15 cellular contexts compared by ENCODE assay signal in the genomic region with DNA sequence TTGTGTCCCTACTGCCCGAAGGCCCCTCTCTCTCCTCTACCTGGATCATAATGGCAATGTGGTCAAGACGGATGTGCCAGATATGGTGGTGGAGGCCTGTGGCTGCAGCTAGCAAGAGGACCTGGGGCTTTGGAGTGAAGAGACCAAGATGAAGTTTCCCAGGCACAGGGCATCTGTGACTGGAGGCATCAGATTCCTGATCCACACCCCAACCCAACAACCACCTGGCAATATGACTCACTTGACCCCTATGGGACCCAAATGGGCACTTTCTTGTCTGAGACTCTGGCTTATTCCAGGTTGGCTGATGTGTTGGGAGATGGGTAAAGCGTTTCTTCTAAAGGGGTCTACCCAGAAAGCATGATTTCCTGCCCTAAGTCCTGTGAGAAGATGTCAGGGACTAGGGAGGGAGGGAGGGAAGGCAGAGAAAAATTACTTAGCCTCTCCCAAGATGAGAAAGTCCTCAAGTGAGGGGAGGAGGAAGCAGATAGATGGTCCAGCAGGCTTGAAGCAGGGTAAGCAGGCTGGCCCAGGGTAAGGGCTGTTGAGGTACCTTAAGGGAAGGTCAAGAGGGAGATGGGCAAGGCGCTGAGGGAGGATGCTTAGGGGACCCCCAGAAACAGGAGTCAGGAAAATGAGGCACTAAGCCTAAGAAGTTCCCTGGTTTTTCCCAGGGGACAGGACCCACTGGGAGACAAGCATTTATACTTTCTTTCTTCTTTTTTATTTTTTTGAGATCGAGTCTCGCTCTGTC. TPM values are rescaled to one million over a fixed set of nuclear protein-coding genes. Genes with fewer than 3 reads are reported as not detected.
DNase-seq lines count a peak whose midpoint lies in the region; ATAC-seq and TF ChIP-seq lines count a peak whose summit lies in the region.
"Had no signal": no experiment of that assay in that cellular context is flagged by ENCODE, and none has a peak within 500 bp of the region (broad histone marks: within the 10 kb centered on the region; RNA-seq: fewer than 3 reads in every experiment).

No MANE protein-coding gene starts in this region.

- no TSS peak for BruUV-seq in PC-9 (replicated peaks; lab: Mats Ljungman, UMichigan)

- H3K9me3 ChIP-seq in PC-9 (ENCODE audit: insufficient read depth, low read depth) (no peaks in the 10 kb centered on the region), hepatocyte (ENCODE audit: low read depth) (no peaks in the 10 kb centered on the region), spleen (no peaks in the 10 kb centered on the region)
- H3K9me3 ChIP-seq: ascending aorta, gastroesophageal sphincter, transverse colon had no signal

- intact Hi-C loops in activated naive CD4-positive, alpha-beta T cell treated with anti-CD3 and anti-CD28 coated beads for 36 hours (cut with micrococcal nuclease): loop anchor here (5.0 kb wide), 1 partner anchor 440 kb away; no protein-coding TSS in a partner anchor
- intact Hi-C loops in PC-9 (cut with micrococcal nuclease; ENCODE audit: unreplicated experiment) (loop anchor here (10.0 kb wide), 1 partner anchor 448 kb away; no protein-coding TSS in a partner anchor), spleen (cut with DNase I; ENCODE audit: low total_unique reads) (no loop called here)

- POLR2A ChIA-PET in PC-9 (lab: Charles Lee; ENCODE audit: unreplicated experiment): no interaction called here

- CTCF ChIA-PET in activated naive CD4-positive, alpha-beta T cell treated with anti-CD3 and anti-CD28 coated beads for 36 hours (lab: Charles Lee): interaction anchor here (0.9 to 11.0 kb wide), 15 partner anchors 12 to 214 kb away, joined by 3 to 207 read pairs (median 6); a partner anchor contains a TSS
- CTCF ChIA-PET in PC-9 (lab: Charles Lee): interaction anchor here (0.7 kb wide), 1 partner anchor 194 kb away, joined by 4 read pairs; no protein-coding TSS in a partner anchor

- no peak overlapping the region for H3K4me3 ChIP-seq in PC-9
- no peak overlapping the region for H3K4me3 ChIP-seq in hepatocyte
- no peak overlapping the region for H3K4me3 ChIP-seq in spleen
- H3K4me3 ChIP-seq: ascending aorta, gastroesophageal sphincter, skin epidermis, transverse colon had no signal

- H3K4me1 Mint-ChIP-seq in activated naive CD4-positive, alpha-beta T cell treated with anti-CD3 and anti-CD28 coated beads for 36 hours (ENCODE audit: low read depth): peaks cover 37% of the 10 kb centered on the region

- H4K20me1 ChIP-seq in PC-9 (ENCODE audit: insufficient read depth) (no peaks in the 10 kb centered on the region), hepatocyte (ENCODE audit: insufficient read depth, poor library complexity, severe bottlenecking) (no peaks in the 10 kb centered on the region)

- no peak for TF ChIP-seq POLR2A in spleen (IDR thresholded peaks at IDR 0.05)

- no peaks in the 10 kb centered on the region for H3K9me3 Mint-ChIP-seq in activated naive CD4-positive, alpha-beta T cell treated with anti-CD3 and anti-CD28 coated beads for 36 hours
- H3K9me3 Mint-ChIP-seq in activated naive CD4-positive, alpha-beta T cell treated with anti-CD3 and anti-CD28 coated beads, Interleukin-2, amount 50 U/mL, for 72 hours: no peaks in the 10 kb centered on the region

- TF ChIP-seq CTCF in PC-9 (conservative IDR thresholded peaks at IDR 0.05) (no peak), hepatocyte (IDR thresholded peaks at IDR 0.05; ENCODE audit: poor library complexity) (no peak), spleen (IDR thresholded peaks at IDR 0.05 in 8 of 11, conservative IDR thresholded peaks at IDR 0.05 in 3 of 11) (no peak)

- no peak overlapping the region for H2AFZ ChIP-seq in PC-9
- H2AFZ ChIP-seq in hepatocyte: no peak overlapping the region

- H3K27me3 Mint-ChIP-seq in activated naive CD4-positive, alpha-beta T cell treated with anti-CD3 and anti-CD28 coated beads for 36 hours (ENCODE audit: low read depth): peaks cover 9% of the 10 kb centered on the region

- H3K4me2 ChIP-seq in PC-9: peak overlapping the region; percentile 63; the same call in 1 of the 2 replicates
- no peak overlapping the region for H3K4me2 ChIP-seq in hepatocyte

- H3K9me2 ChIP-seq in PC-9 (ENCODE audit: insufficient read depth) (no peaks in the 10 kb centered on the region), hepatocyte (replicated peaks; ENCODE audit: insufficient read depth) (no peaks in the 10 kb centered on the region)

- H3K4me1 ChIP-seq in PC-9 (replicated peaks; ENCODE audit: insufficient read depth): peaks cover 51% of the 10 kb centered on the region
- H3K4me1 ChIP-seq in hepatocyte (ENCODE audit: insufficient read depth): peaks cover 36% of the 10 kb centered on the region
- H3K4me1 ChIP-seq in spleen: peaks cover 26 to 59% (median 34%) of the 10 kb centered on the region in 6 donors

- no peak for ATAC-seq in activated naive CD4-positive, alpha-beta T cell treated with anti-CD3 and anti-CD28 coated beads, Interleukin-2, amount 50 U/mL, for 72 hours
- no peak for ATAC-seq in GM18861 (IDR thresholded peaks at IDR 0.05; ENCODE audit: unreplicated experiment)
- ATAC-seq: gastroesophageal sphincter had no signal

- H3F3A ChIP-seq in PC-9 (ENCODE audit: insufficient read depth, low read depth): no peaks in the 10 kb centered on the region

- H3K36me3 Mint-ChIP-seq in activated naive CD4-positive, alpha-beta T cell treated with anti-CD3 and anti-CD28 coated beads for 36 hours (ENCODE audit: low read depth): no peaks in the 10 kb centered on the region
- no peaks in the 10 kb centered on the region for H3K36me3 Mint-ChIP-seq in activated naive CD4-positive, alpha-beta T cell treated with anti-CD3 and anti-CD28 coated beads, Interleukin-2, amount 50 U/mL, for 72 hours

- WGBS in hepatocyte (ENCODE audit: low lambda C conversion rate, missing lambda C conversion rate): 93% methylated on average over 6 of the region's 6 CpGs
- 89 to 97% (median 90%) methylated on average over 6 of the region's 6 CpGs for WGBS in spleen, 5 donors

- H3K36me3 ChIP-seq in PC-9 (ENCODE audit: low read depth): no peaks in the 10 kb centered on the region
- H3K36me3 ChIP-seq in hepatocyte (replicated peaks; ENCODE audit: insufficient read depth, low read depth): no peaks in the 10 kb centered on the region
- H3K36me3 ChIP-seq in spleen: no peaks in the 10 kb centered on the region
- H3K36me3 ChIP-seq: ascending aorta, gastroesophageal sphincter, transverse colon had no signal

- H3K27ac ChIP-seq in PC-9 (0 out of 2 replicates have a peak overlapping the region, but pooled peaks have one; percentile 70), hepatocyte (peak overlapping the region; percentile 80), spleen (no peak overlapping the region)
- H3K27ac ChIP-seq: ascending aorta, gastroesophageal sphincter, transverse colon had no signal

- H3K27ac Mint-ChIP-seq in activated naive CD4-positive, alpha-beta T cell treated with anti-CD3 and anti-CD28 coated beads for 36 hours: peak overlapping the region; percentile 13
- no peak overlapping the region for H3K27ac Mint-ChIP-seq in activated naive CD4-positive, alpha-beta T cell treated with anti-CD3 and anti-CD28 coated beads, Interleukin-2, amount 50 U/mL, for 72 hours

- no peak overlapping the region for H3K4me3 Mint-ChIP-seq in activated naive CD4-positive, alpha-beta T cell treated with anti-CD3 and anti-CD28 coated beads for 36 hours

- peaks cover 15% of the 10 kb centered on the region; the same call in 1 of the 2 replicates for H3K27me3 ChIP-seq in PC-9 (ENCODE audit: insufficient read depth, low read depth)
- no peaks in the 10 kb centered on the region for H3K27me3 ChIP-seq in hepatocyte
- peaks cover 0 to 30% (median 13%) of the 10 kb centered on the region in 7 donors for H3K27me3 ChIP-seq in spleen (replicated peaks in 1 of 7)
- H3K27me3 ChIP-seq: ascending aorta had no signal

- DNase-seq in activated naive CD4-positive, alpha-beta T cell treated with anti-CD3 and anti-CD28 coated beads for 36 hours: no peak
- DNase-seq in activated naive CD4-positive, alpha-beta T cell treated with anti-CD3 and anti-CD28 coated beads, Interleukin-2, amount 50 U/mL, for 72 hours (ENCODE audit: low spot score in 2 of 2): no peak
- DNase-seq in PC-9 (no peak), hepatocyte (ENCODE audit: low spot score) (no peak), spleen (peak; percentile 53), SHP77 treated with DMSO at 0.1 percent for 48 hours (lab: John Stamatoyannopoulos, UW) (no peak)
- no peak for DNase-seq in activated CD4-positive, alpha-beta T cell treated with anti-CD3 and anti-CD28 coated beads, Interleukin-2, amount 50 U/mL, for 48 hours
- DNase-seq: occipital lobe, transverse colon had no signal

- H3K79me2 ChIP-seq in PC-9 (ENCODE audit: low read depth) (no peaks in the 10 kb centered on the region), hepatocyte (no peaks in the 10 kb centered on the region)

RNA-seq across cellular contexts. Expression of a gene that starts 1.8 kb away (rescaled TPM):
- total RNA-seq in activated naive CD4-positive, alpha-beta T cell treated with anti-CD3 and anti-CD28 coated beads for 36 hours: 1 to 10 TPM in 1 of 2 experiments, under 1 TPM in 1; 0.81 to 1.0 TPM
- under 1 TPM; 0.18 to 0.23 TPM for total RNA-seq in activated naive CD4-positive, alpha-beta T cell treated with anti-CD3 and anti-CD28 coated beads, Interleukin-2, amount 50 U/mL, for 72 hours
- total RNA-seq in PC-9 (2021) (0.73 and 0.90 TPM in 2 replicates), hepatocyte (44.2 and 45.9 TPM in 2 replicates), spleen (not detected)
- polyA plus RNA-seq in hepatocyte (6.1 and 15.1 TPM in 2 replicates), spleen (under 1 TPM in 1 of 3 donors, not detected in 2; 0.02 TPM)
- total RNA-seq: ascending aorta, gastroesophageal sphincter, occipital lobe, transverse colon had no signal

RNA-seq across cellular contexts. Expression of a gene that starts 2.7 kb away (rescaled TPM):
- total RNA-seq in activated naive CD4-positive, alpha-beta T cell treated with anti-CD3 and anti-CD28 coated beads for 36 hours: not detected
- under 1 TPM in 1 of 2 donors, not detected in 1; 0.49 TPM for total RNA-seq in activated naive CD4-positive, alpha-beta T cell treated with anti-CD3 and anti-CD28 coated beads, Interleukin-2, amount 50 U/mL, for 72 hours
- total RNA-seq in PC-9 (2021) (not detected in 2 replicates), hepatocyte (5.9 and 7.6 TPM in 2 replicates), spleen (1 to 10 TPM in 4 of 7 donors, under 1 TPM in 3; 0.46 to 3.6 (median 1.1) TPM)
- polyA plus RNA-seq in hepatocyte (5.1 and 6.0 TPM in 2 replicates), spleen (1 to 10 TPM in 1 of 3 donors, under 1 TPM in 2; 0.63 to 1.2 (median 0.77) TPM)

RNA-seq across cellular contexts. Expression of a gene that starts 22.3 kb away (rescaled TPM):
- not detected for total RNA-seq in activated naive CD4-positive, alpha-beta T cell treated with anti-CD3 and anti-CD28 coated beads for 36 hours
- total RNA-seq in activated naive CD4-positive, alpha-beta T cell treated with anti-CD3 and anti-CD28 coated beads, Interleukin-2, amount 50 U/mL, for 72 hours: not detected
- total RNA-seq in PC-9 (2021) (0.35 TPM in 1 of 2 replicates, not detected in the other), hepatocyte (1.3 and 1.8 TPM in 2 replicates), spleen (under 1 TPM in 1 of 7 donors, not detected in 6; 0.19 TPM)
- polyA plus RNA-seq in hepatocyte (1.5 and 3.4 TPM in 2 replicates), spleen (not detected)
- total RNA-seq: activated CD8-positive, alpha-beta memory T cell treated with anti-CD3 and anti-CD28 coated beads for 36 hours; ascending aorta; gastroesophageal sphincter; occipital lobe; SK-MEL-5; transverse colon had no signal

RNA-seq across cellular contexts. Expression of a gene that starts 22.8 kb away (rescaled TPM):
- 10 to 100 TPM; 95.9 to 97.9 TPM for total RNA-seq in activated naive CD4-positive, alpha-beta T cell treated with anti-CD3 and anti-CD28 coated beads for 36 hours
- 100 to 1,000 TPM; 151 to 195 TPM for total RNA-seq in activated naive CD4-positive, alpha-beta T cell treated with anti-CD3 and anti-CD28 coated beads, Interleukin-2, amount 50 U/mL, for 72 hours
- total RNA-seq in PC-9 (2021) (not detected in 2 replicates), hepatocyte (0.44 and 2.0 TPM in 2 replicates), spleen (100 to 1,000 TPM; 148 to 328 (median 226) TPM)
- polyA plus RNA-seq in hepatocyte (2.2 and 3.6 TPM in 2 replicates), spleen (100 to 1,000 TPM; 190 to 400 (median 251) TPM)
- total RNA-seq: SK-MEL-5 had no signal

RNA-seq across cellular contexts. Expression of a gene that starts 26.1 kb away (rescaled TPM):
- total RNA-seq in activated naive CD4-positive, alpha-beta T cell treated with anti-CD3 and anti-CD28 coated beads for 36 hours: 10 to 100 TPM; 42.2 to 44.8 TPM
- total RNA-seq in activated naive CD4-positive, alpha-beta T cell treated with anti-CD3 and anti-CD28 coated beads, Interleukin-2, amount 50 U/mL, for 72 hours: 10 to 100 TPM; 36.3 to 57.1 TPM
- total RNA-seq in PC-9 (2021): 54.4 and 65.1 TPM in 2 replicates
- total RNA-seq in hepatocyte: 22.8 and 28.7 TPM in 2 replicates
- polyA plus RNA-seq in hepatocyte: 13.4 and 17.1 TPM in 2 replicates
- 10 to 100 TPM; 46.1 to 90.8 (median 61.2) TPM for total RNA-seq in spleen
- 10 to 100 TPM; 11.3 to 16.9 (median 13.2) TPM for polyA plus RNA-seq in spleen

Comparison
In these comparisons a context has a peak if more than half of its experiments do, and no peak if none do; other contexts are left out.
1. H3K27ac ChIP-seq: peak in PC-9 (single experiment) and hepatocyte (single experiment); none in spleen (0 of 8).
2. RNA of a gene that starts 1.8 kb away (total RNA-seq): 44.2 to 45.9 TPM in hepatocyte; 0.81 to 1.0 TPM in activated naive CD4-positive, alpha-beta T cell treated with anti-CD3 and anti-CD28 coated beads for 36 hours, 0.73 to 0.90 TPM in PC-9, 0.18 to 0.23 TPM in activated naive CD4-positive, alpha-beta T cell treated with anti-CD3 and anti-CD28 coated beads, Interleukin-2, amount 50 U/mL, for 72 hours and not detected in spleen; every median in the first group is over 10 times any median in the second.